Comparison of ENCODE assay signal across 3 cellular contexts in the genomic region with DNA sequence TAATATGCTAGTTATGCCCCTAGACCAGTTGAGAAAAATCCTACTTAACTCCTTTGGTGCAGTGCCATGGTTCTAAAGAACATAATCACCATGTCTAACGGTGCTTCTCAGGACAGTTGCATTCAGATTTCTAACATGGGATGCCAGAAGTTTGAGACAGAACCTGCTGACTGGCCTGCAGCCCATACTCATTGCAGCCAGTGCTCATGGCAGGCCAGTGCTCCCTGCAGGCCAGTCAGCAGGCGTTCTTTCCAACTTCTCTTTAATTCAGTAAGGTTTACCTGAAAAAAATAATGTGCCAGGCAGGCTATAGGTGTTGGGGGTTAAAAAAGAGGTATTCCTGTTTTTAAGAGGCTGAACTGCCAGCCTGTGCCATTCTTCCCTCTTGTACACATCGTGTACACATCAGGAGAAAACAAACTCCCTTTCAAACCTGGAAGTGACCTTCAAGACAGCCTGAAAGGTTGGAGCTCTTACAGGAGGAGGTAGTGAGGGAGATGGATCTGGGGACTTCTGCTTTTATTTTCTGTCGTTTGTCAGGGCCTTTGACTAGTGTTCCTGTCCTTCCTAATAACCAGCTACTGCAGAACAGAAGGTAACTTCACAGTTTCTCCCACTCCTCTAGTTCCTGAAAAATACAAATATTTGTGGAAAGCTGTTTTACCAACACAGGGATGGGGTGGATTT.
TF ChIP-seq lines count a peak whose summit lies in the region.

No MANE protein-coding gene starts in this region.

TF ChIP-seq in SK-N-SH, 30 proteins besides CTCF, POLR2A, EP300 and RAD21 (continued from another document):
- TF ChIP-seq, protein P1, sequence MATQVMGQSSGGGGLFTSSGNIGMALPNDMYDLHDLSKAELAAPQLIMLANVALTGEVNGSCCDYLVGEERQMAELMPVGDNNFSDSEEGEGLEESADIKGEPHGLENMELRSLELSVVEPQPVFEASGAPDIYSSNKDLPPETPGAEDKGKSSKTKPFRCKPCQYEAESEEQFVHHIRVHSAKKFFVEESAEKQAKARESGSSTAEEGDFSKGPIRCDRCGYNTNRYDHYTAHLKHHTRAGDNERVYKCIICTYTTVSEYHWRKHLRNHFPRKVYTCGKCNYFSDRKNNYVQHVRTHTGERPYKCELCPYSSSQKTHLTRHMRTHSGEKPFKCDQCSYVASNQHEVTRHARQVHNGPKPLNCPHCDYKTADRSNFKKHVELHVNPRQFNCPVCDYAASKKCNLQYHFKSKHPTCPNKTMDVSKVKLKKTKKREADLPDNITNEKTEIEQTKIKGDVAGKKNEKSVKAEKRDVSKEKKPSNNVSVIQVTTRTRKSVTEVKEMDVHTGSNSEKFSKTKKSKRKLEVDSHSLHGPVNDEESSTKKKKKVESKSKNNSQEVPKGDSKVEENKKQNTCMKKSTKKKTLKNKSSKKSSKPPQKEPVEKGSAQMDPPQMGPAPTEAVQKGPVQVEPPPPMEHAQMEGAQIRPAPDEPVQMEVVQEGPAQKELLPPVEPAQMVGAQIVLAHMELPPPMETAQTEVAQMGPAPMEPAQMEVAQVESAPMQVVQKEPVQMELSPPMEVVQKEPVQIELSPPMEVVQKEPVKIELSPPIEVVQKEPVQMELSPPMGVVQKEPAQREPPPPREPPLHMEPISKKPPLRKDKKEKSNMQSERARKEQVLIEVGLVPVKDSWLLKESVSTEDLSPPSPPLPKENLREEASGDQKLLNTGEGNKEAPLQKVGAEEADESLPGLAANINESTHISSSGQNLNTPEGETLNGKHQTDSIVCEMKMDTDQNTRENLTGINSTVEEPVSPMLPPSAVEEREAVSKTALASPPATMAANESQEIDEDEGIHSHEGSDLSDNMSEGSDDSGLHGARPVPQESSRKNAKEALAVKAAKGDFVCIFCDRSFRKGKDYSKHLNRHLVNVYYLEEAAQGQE (IDR thresholded peaks at IDR 0.05; ENCODE audit: low read depth, low read length), result no peak
- TF ChIP-seq TCF12 (IDR thresholded peaks at IDR 0.05) (no peak), FOSL2 (IDR thresholded peaks at IDR 0.05; ENCODE audit: borderline replicate concordance, low read depth) (no peak)

TF ChIP-seq in SK-N-SH treated with all-trans-retinoic acid at 6 μM for 48 hours, 23 proteins besides CTCF, POLR2A, EP300 and RAD21 (continued from another document):
- TF ChIP-seq POU6F1 (CRISPR knock-in tag; IDR thresholded peaks at IDR 0.05; ENCODE audit: borderline replicate concordance, low read depth) (no peak), TCF4 (CRISPR knock-in tag; IDR thresholded peaks at IDR 0.05; ENCODE audit: borderline replicate concordance) (no peak)

TF ChIP-seq in WTC11, 78 proteins besides CTCF, POLR2A, EP300 and RAD21 (continued from another document):
- TF ChIP-seq GRHL2 (CRISPR knock-in tag; IDR thresholded peaks at IDR 0.05; ENCODE audit: insufficient replicate concordance, severe bottlenecking), result no peak
- TF ChIP-seq CBFB (CRISPR knock-in tag; IDR thresholded peaks at IDR 0.05; ENCODE audit: low read depth), result no peak
- no peak for TF ChIP-seq RORB (CRISPR knock-in tag; IDR thresholded peaks at IDR 0.05)
- TF ChIP-seq CREB1 (CRISPR knock-in tag; IDR thresholded peaks at IDR 0.05), result no peak
- TF ChIP-seq ZBTB21 (CRISPR knock-in tag; IDR thresholded peaks at IDR 0.05; ENCODE audit: borderline replicate concordance), result no peak
- TF ChIP-seq ATF1 (CRISPR knock-in tag; IDR thresholded peaks at IDR 0.05), result no peak
- no peak for TF ChIP-seq ZSCAN18 (CRISPR knock-in tag; IDR thresholded peaks at IDR 0.05)
